In genomic region chr1:107702946-107703571, GRCh38 we compare ENCODE assay signal across 1 cellular context.
TF ChIP-seq lines count a peak whose summit lies in the region.

No MANE protein-coding gene starts in this region.

TF ChIP-seq in HEK293, 187 proteins besides CTCF, POLR2A, EP300 and RAD21 (continued from another document):
- TF ChIP-seq, protein P1, sequence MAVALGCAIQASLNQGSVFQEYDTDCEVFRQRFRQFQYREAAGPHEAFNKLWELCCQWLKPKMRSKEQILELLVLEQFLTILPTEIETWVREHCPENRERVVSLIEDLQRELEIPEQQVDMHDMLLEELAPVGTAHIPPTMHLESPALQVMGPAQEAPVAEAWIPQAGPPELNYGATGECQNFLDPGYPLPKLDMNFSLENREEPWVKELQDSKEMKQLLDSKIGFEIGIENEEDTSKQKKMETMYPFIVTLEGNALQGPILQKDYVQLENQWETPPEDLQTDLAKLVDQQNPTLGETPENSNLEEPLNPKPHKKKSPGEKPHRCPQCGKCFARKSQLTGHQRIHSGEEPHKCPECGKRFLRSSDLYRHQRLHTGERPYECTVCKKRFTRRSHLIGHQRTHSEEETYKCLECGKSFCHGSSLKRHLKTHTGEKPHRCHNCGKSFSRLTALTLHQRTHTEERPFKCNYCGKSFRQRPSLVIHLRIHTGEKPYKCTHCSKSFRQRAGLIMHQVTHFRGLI (tag by site-specific recombination; IDR thresholded peaks at IDR 0.05): no peak
- TF ChIP-seq ZNF843 (tag by site-specific recombination; IDR thresholded peaks at IDR 0.05) (peak; percentile 85), ZNF837 (tag by site-specific recombination; IDR thresholded peaks at IDR 0.05) (no peak), ZNF654 (tag by site-specific recombination; IDR thresholded peaks at IDR 0.05; ENCODE audit: low read depth) (peak; percentile 3; the same call in 1 of the 2 replicates), ZNF10 (tag by site-specific recombination; IDR thresholded peaks at IDR 0.05) (0 out of 2 replicates have a peak, but pooled peaks have one; percentile 26), ZNF692 (tag by site-specific recombination; IDR thresholded peaks at IDR 0.05) (0 out of 2 replicates have a peak, but pooled peaks have one; percentile 35), BCL11A (tag by site-specific recombination; IDR thresholded peaks at IDR 0.05; ENCODE audit: low read depth) (peak; percentile 38; the same call in 1 of the 2 replicates), ZNF114 (tag by site-specific recombination; IDR thresholded peaks at IDR 0.05) (no peak), ZBTB44 (tag by site-specific recombination; IDR thresholded peaks at IDR 0.05) (0 out of 2 replicates have a peak, but pooled peaks have one; percentile 4), ZBTB17 (tag by site-specific recombination; IDR thresholded peaks at IDR 0.05) (peak; percentile 21; the same call in 1 of the 2 replicates), ZNF580 (tag by site-specific recombination; IDR thresholded peaks at IDR 0.05) (0 out of 2 replicates have a peak, but pooled peaks have one; percentile 19), ZNF664 (tag by site-specific recombination; IDR thresholded peaks at IDR 0.05) (0 out of 2 replicates have a peak, but pooled peaks have one; percentile 1), ZNF302 (tag by site-specific recombination; IDR thresholded peaks at IDR 0.05; ENCODE audit: low read depth) (no peak), ZNF76 (tag by site-specific recombination; IDR thresholded peaks at IDR 0.05; ENCODE audit: borderline replicate concordance, low read depth) (no peak), KLF7 (tag by site-specific recombination; IDR thresholded peaks at IDR 0.05; ENCODE audit: borderline replicate concordance) (no peak), OSR2 (tag by site-specific recombination; IDR thresholded peaks at IDR 0.05) (peak; percentile 9; the same call in 1 of the 2 replicates), ZBTB1 (tag by site-specific recombination; IDR thresholded peaks at IDR 0.05) (no peak), FEZF1 (tag by site-specific recombination; IDR thresholded peaks at IDR 0.05) (peak; percentile 79), KLF1 (tag by site-specific recombination; IDR thresholded peaks at IDR 0.05) (no peak), ZNF214 (tag by site-specific recombination; IDR thresholded peaks at IDR 0.05; ENCODE audit: borderline replicate concordance) (no peak), ZNF629 (tag by site-specific recombination; IDR thresholded peaks at IDR 0.05) (0 out of 2 replicates have a peak, but pooled peaks have one; percentile 35), ZNF140 (tag by site-specific recombination; IDR thresholded peaks at IDR 0.05) (no peak), PATZ1 (tag by site-specific recombination; IDR thresholded peaks at IDR 0.05) (no peak), ZNF488 (tag by site-specific recombination; IDR thresholded peaks at IDR 0.05) (no peak), HOXC10 (CRISPR knock-in tag; IDR thresholded peaks at IDR 0.05) (no peak)
- TF ChIP-seq, protein P2, sequence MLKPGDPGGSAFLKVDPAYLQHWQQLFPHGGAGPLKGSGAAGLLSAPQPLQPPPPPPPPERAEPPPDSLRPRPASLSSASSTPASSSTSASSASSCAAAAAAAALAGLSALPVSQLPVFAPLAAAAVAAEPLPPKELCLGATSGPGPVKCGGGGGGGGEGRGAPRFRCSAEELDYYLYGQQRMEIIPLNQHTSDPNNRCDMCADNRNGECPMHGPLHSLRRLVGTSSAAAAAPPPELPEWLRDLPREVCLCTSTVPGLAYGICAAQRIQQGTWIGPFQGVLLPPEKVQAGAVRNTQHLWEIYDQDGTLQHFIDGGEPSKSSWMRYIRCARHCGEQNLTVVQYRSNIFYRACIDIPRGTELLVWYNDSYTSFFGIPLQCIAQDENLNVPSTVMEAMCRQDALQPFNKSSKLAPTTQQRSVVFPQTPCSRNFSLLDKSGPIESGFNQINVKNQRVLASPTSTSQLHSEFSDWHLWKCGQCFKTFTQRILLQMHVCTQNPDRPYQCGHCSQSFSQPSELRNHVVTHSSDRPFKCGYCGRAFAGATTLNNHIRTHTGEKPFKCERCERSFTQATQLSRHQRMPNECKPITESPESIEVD (tag by site-specific recombination; IDR thresholded peaks at IDR 0.05): peak; percentile 51
- TF ChIP-seq, protein P3, sequence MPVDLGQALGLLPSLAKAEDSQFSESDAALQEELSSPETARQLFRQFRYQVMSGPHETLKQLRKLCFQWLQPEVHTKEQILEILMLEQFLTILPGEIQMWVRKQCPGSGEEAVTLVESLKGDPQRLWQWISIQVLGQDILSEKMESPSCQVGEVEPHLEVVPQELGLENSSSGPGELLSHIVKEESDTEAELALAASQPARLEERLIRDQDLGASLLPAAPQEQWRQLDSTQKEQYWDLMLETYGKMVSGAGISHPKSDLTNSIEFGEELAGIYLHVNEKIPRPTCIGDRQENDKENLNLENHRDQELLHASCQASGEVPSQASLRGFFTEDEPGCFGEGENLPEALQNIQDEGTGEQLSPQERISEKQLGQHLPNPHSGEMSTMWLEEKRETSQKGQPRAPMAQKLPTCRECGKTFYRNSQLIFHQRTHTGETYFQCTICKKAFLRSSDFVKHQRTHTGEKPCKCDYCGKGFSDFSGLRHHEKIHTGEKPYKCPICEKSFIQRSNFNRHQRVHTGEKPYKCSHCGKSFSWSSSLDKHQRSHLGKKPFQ (tag by site-specific recombination; IDR thresholded peaks at IDR 0.05): 0 out of 2 replicates have a peak, but pooled peaks have one; percentile 13
- TF ChIP-seq, protein P4, sequence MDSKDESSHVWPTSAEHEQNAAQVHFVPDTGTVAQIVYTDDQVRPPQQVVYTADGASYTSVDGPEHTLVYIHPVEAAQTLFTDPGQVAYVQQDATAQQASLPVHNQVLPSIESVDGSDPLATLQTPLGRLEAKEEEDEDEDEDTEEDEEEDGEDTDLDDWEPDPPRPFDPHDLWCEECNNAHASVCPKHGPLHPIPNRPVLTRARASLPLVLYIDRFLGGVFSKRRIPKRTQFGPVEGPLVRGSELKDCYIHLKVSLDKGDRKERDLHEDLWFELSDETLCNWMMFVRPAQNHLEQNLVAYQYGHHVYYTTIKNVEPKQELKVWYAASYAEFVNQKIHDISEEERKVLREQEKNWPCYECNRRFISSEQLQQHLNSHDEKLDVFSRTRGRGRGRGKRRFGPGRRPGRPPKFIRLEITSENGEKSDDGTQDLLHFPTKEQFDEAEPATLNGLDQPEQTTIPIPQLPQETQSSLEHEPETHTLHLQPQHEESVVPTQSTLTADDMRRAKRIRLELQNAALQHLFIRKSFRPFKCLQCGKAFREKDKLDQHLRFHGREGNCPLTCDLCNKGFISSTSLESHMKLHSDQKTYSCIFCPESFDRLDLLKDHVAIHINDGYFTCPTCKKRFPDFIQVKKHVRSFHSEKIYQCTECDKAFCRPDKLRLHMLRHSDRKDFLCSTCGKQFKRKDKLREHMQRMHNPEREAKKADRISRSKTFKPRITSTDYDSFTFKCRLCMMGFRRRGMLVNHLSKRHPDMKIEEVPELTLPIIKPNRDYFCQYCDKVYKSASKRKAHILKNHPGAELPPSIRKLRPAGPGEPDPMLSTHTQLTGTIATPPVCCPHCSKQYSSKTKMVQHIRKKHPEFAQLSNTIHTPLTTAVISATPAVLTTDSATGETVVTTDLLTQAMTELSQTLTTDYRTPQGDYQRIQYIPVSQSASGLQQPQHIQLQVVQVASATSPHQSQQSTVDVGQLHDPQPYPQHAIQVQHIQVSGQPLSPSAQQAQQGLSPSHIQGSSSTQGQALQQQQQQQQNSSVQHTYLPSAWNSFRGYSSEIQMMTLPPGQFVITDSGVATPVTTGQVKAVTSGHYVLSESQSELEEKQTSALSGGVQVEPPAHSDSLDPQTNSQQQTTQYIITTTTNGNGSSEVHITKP (tag by site-specific recombination; IDR thresholded peaks at IDR 0.05): peak; percentile 83
